Comparison of ENCODE assay signal across 8 cellular contexts in the genomic region with DNA sequence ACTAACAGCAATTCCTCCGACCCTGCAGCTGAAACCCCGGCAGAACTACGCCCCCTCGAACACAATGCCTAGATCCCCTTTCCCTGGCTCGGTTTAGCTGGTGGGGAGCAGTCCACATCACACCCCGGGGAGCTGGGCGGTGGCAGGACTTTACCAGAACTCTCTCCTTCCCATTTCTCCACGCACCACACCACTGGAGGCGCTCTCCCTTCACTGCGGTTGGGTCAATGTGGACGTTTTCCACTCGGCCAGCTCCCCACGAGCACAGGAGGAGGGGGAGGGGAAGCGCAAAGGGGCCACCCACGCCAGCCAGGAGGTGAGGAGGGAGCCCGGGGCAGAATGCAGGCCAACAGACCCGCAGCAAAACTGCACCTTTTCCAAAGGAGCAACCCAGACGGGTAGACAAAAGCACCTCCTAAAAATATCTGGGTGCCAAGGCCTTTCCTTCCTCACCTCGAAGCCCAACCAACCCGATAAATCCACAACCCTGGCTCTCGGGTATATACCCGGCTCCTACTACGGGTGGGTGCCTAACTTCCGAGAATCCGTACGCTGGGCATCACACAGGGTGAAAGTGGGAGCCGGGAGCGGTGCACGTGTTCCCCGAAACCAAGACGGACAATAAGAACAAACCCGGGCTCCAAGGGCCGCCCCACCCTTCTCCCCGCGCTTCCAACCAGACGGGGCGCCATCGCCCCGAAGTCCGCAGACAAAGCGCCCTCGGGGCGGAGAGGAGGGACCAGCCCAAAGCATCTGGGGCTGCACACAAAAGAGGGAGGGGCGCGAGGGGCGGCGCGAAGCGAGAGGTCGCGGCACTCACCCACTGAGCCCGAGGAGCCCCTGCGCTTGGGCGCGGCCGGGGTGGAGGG. TPM values are rescaled to one million over a fixed set of nuclear protein-coding genes. Genes with fewer than 3 reads are reported as not detected.
DNase-seq lines count a peak whose midpoint lies in the region; ATAC-seq lines count a peak whose summit lies in the region.

No MANE protein-coding gene starts in this region.

- no peaks in the 10 kb centered on the region for H3K27me3 Mint-ChIP-seq in activated CD4-positive, alpha-beta T cell treated with anti-CD3 and anti-CD28 coated beads for 36 hours

- H3K9ac ChIP-seq in ES-I3 (ENCODE audit: low read depth, low read length) = peak overlapping the region; percentile 95

- peak; percentile 6 for ATAC-seq in HG03097 (IDR thresholded peaks at IDR 0.05; ENCODE audit: low FRiP score, unreplicated experiment)
- peak; percentile 8 for ATAC-seq in activated CD4-positive, alpha-beta T cell treated with anti-CD3 and anti-CD28 coated beads for 36 hours
- no peak for ATAC-seq in HG02840 (IDR thresholded peaks at IDR 0.05; ENCODE audit: low FRiP score, unreplicated experiment)

- H3K9me3 Mint-ChIP-seq in activated CD4-positive, alpha-beta T cell treated with anti-CD3 and anti-CD28 coated beads for 36 hours (ENCODE audit: low read depth) = no peaks in the 10 kb centered on the region

- POLR2A ChIA-PET in activated CD4-positive, alpha-beta T cell treated with anti-CD3 and anti-CD28 coated beads for 36 hours (lab: Charles Lee) = interaction anchor here (0.6 to 1.6 kb wide), 2 partner anchors 23 to 135 kb away, joined by 9 to 11 read pairs; no protein-coding TSS in a partner anchor

- CTCF ChIA-PET in activated CD4-positive, alpha-beta T cell treated with anti-CD3 and anti-CD28 coated beads for 36 hours (lab: Charles Lee) = interaction anchor here (0.7 to 5.5 kb wide), 16 partner anchors 9 to 158 kb away, joined by 3 to 43 read pairs (median 4); no protein-coding TSS in a partner anchor

- H3K4me1 ChIP-seq in ES-I3 (ENCODE audit: insufficient read depth, low read length) = peaks cover 12% of the 10 kb centered on the region

- peaks cover 54% of the 10 kb centered on the region for H3K4me1 Mint-ChIP-seq in activated CD4-positive, alpha-beta T cell treated with anti-CD3 and anti-CD28 coated beads for 36 hours

- no peaks in the 10 kb centered on the region for H3K36me3 ChIP-seq in ES-I3 (ENCODE audit: insufficient read depth, low read length)

- intact Hi-C loops in activated CD4-positive, alpha-beta T cell treated with anti-CD3 and anti-CD28 coated beads for 36 hours (cut with DNase I, micrococcal nuclease) = no loop called here

- H3K27ac ChIP-seq in cingulate gyrus (ENCODE audit: low read depth, low read length) = peak overlapping the region; percentile 98

- no peaks in the 10 kb centered on the region for H3K36me3 Mint-ChIP-seq in activated CD4-positive, alpha-beta T cell treated with anti-CD3 and anti-CD28 coated beads for 36 hours (ENCODE audit: low read depth)

- peak overlapping the region; percentile 85 for H3K27ac Mint-ChIP-seq in activated CD4-positive, alpha-beta T cell treated with anti-CD3 and anti-CD28 coated beads for 36 hours

- no peaks in the 10 kb centered on the region for H3K9me3 ChIP-seq in ES-I3 (ENCODE audit: control insufficient read depth, insufficient read depth, low read length)

- peak overlapping the region; percentile 99 for H3K4me3 Mint-ChIP-seq in activated CD4-positive, alpha-beta T cell treated with anti-CD3 and anti-CD28 coated beads for 36 hours

- DNase-seq in NCI-H460 (ENCODE audit: extremely low read depth, low read depth) (peak; percentile 78), kidney glomerular epithelial cell (lab: John Stamatoyannopoulos, UW) (peak; percentile 81)
- DNase-seq in activated CD4-positive, alpha-beta T cell treated with anti-CD3 and anti-CD28 coated beads for 36 hours = peak; percentile 80
- peak; percentile 80 for DNase-seq in stimulated activated CD4-positive, alpha-beta T cell treated with anti-CD3 and anti-CD28 coated beads, Interleukin-15, amount 100 ng/mL, for 24 hours

RNA-seq across cellular contexts. Expression of a gene that starts 1.1 kb away (rescaled TPM):
- 302 and 305 TPM in 2 replicates for total RNA-seq in NCI-H460 (2014; rRNA removed; shearing (Covaris generic))
- polyA plus RNA-seq in NCI-H460 (2014; cell fraction: nucleus; rRNA removed) = 243 and 252 TPM in 2 replicates
- 10 to 100 TPM; 70.3 to 84.8 TPM for total RNA-seq in activated CD4-positive, alpha-beta T cell treated with anti-CD3 and anti-CD28 coated beads for 36 hours
